ENCODE assay signal across 16 cellular contexts in genomic region chr1:228178737-228179720, GRCh38. TPM values are rescaled to one million over a fixed set of nuclear protein-coding genes. Genes with fewer than 3 reads are reported as not detected.
DNase-seq lines count a peak whose midpoint lies in the region; ATAC-seq and TF ChIP-seq lines count a peak whose summit lies in the region.
"Had no signal": no experiment of that assay in that cellular context is flagged by ENCODE, and none has a peak within 500 bp of the region (broad histone marks: within the 10 kb centered on the region; RNA-seq: fewer than 3 reads in every experiment).

No MANE protein-coding gene starts in this region.

- no peaks in the 10 kb centered on the region; a peak in 1 of 7 replicates for H3K36me3 Mint-ChIP-seq in H9 (ENCODE audit: insufficient read depth in 1 of 3, low read depth in 3 of 3)
- H3K36me3 Mint-ChIP-seq: IgD-negative memory B cell had no signal

- no peak overlapping the region for H3T11ph ChIP-seq in H9 (ENCODE audit: low read length)

- H3K23ac ChIP-seq in H9 (ENCODE audit: insufficient read length, low read depth, low read length): no peak overlapping the region

- ATAC-seq in HG02885 (IDR thresholded peaks at IDR 0.05; ENCODE audit: poor library complexity, unreplicated experiment): no peak
- ATAC-seq: activated naive CD8-positive, alpha-beta T cell treated with anti-CD3 and anti-CD28 coated beads, Interleukin-2, amount 50 U/mL, for 24 hours had no signal

- H3K4me3 Mint-ChIP-seq in H9: no peak overlapping the region
- H3K4me3 Mint-ChIP-seq: activated naive CD8-positive, alpha-beta T cell treated with anti-CD3 and anti-CD28 coated beads, Interleukin-2, amount 50 U/mL, for 24 hours; IgD-negative memory B cell had no signal

- H3K4me1 ChIP-seq in thyroid gland (peaks cover 0 to 4% of the 10 kb centered on the region in 2 donors), H9 (ENCODE audit: insufficient read depth, low read length) (no peaks in the 10 kb centered on the region)

- H2BK120ac ChIP-seq in H9 (ENCODE audit: low read depth, low read length, poor library complexity, severe bottlenecking): no peak overlapping the region

- H3K4me3 ChIP-seq in thyroid gland (replicated peaks in 1 of 3): no peak overlapping the region
- H3K4me3 ChIP-seq: thoracic aorta had no signal

- intact Hi-C loops in thyroid gland (cut with DNase I): no loop called here

- no peaks in the 10 kb centered on the region for H3K79me1 ChIP-seq in H9 (ENCODE audit: insufficient read depth, low read depth, low read length, poor library complexity, severe bottlenecking)

- H3K27me3 ChIP-seq in thyroid gland (no peaks in the 10 kb centered on the region), H9 (ENCODE audit: insufficient read depth, low read length) (no peaks in the 10 kb centered on the region)

- no peaks in the 10 kb centered on the region for H3K9me3 Mint-ChIP-seq in H9
- H3K9me3 Mint-ChIP-seq: activated naive CD8-positive, alpha-beta T cell treated with anti-CD3 and anti-CD28 coated beads, Interleukin-2, amount 50 U/mL, for 24 hours; IgD-negative memory B cell had no signal

- H3K79me2 ChIP-seq in H9 (ENCODE audit: insufficient read depth, low read length): no peaks in the 10 kb centered on the region

- H3K14ac ChIP-seq in H9 (ENCODE audit: insufficient read depth, low read length): no peak overlapping the region

- H3K18ac ChIP-seq in H9 (ENCODE audit: insufficient read length, low read depth, low read length): no peak overlapping the region

- no peaks in the 10 kb centered on the region for H3K23me2 ChIP-seq in H9 (ENCODE audit: insufficient read length, low read depth, low read length, poor library complexity, severe bottlenecking)

- no peak overlapping the region for H2BK20ac ChIP-seq in H9 (ENCODE audit: low read depth, low read length, poor library complexity, severe bottlenecking)

- WGBS in thyroid gland, 2 donors: 62 to 65% methylated on average over 12 of the region's 12 CpGs
- WGBS in H9 (ENCODE audit: extremely low coverage, insufficient read length, low lambda C conversion rate): no CpG with 5 or more reads among the region's 12 CpGs

- no peak overlapping the region for H3K56ac ChIP-seq in H9 (ENCODE audit: insufficient read length, low read depth, low read length)

- no peaks in the 10 kb centered on the region for H3K4me1 Mint-ChIP-seq in H9
- H3K4me1 Mint-ChIP-seq: activated naive CD8-positive, alpha-beta T cell treated with anti-CD3 and anti-CD28 coated beads, Interleukin-2, amount 50 U/mL, for 24 hours had no signal

- no peak overlapping the region for H4K8ac ChIP-seq in H9 (replicated peaks; ENCODE audit: insufficient read length, low read depth, low read length)

- TF ChIP-seq CTCF in thyroid gland (IDR thresholded peaks at IDR 0.05): no peak
- TF ChIP-seq CTCF in H9 (conservative IDR thresholded peaks at IDR 0.05): no peak

- no peak overlapping the region for H3K9ac ChIP-seq in H9 (ENCODE audit: extremely low read depth, insufficient read length, low read length)

- peak overlapping the region; percentile 5 for H3K27ac ChIP-seq in angular gyrus (ENCODE audit: low read depth, low read length)
- peak overlapping the region; percentile 29 to 54 (median 48) for H3K27ac ChIP-seq in thyroid gland
- no peak overlapping the region for H3K27ac ChIP-seq in H9 (ENCODE audit: insufficient read length, low read depth, low read length)
- H3K27ac ChIP-seq: RWPE1, thoracic aorta had no signal

- H2AK5ac ChIP-seq in H9 (ENCODE audit: insufficient read length, low read length): no peak overlapping the region

- H3K9me3 ChIP-seq in thyroid gland (no peaks in the 10 kb centered on the region), H9 (ENCODE audit: control insufficient read depth, low read depth, low read length) (no peaks in the 10 kb centered on the region)
- H3K9me3 ChIP-seq: thoracic aorta had no signal

- no peak overlapping the region for H2AFZ ChIP-seq in H9 (ENCODE audit: low read length)

- no peak overlapping the region for H3K4me2 ChIP-seq in H9 (ENCODE audit: insufficient read depth, insufficient read length, low read length)

- no peak overlapping the region for H3K4ac ChIP-seq in H9 (ENCODE audit: low read depth, low read length)

- H2BK12ac ChIP-seq in H9 (ENCODE audit: insufficient read length, low read depth, low read length): no peak overlapping the region

- H2BK15ac ChIP-seq in H9 (ENCODE audit: low read depth, low read length): no peak overlapping the region

- H2BK5ac ChIP-seq in H9 (ENCODE audit: insufficient read length, low read length): no peak overlapping the region

- TF ChIP-seq POLR2A in thyroid gland (IDR thresholded peaks at IDR 0.05): no peak

- H3K27ac Mint-ChIP-seq in H9: no peak overlapping the region
- H3K27ac Mint-ChIP-seq: activated naive CD8-positive, alpha-beta T cell treated with anti-CD3 and anti-CD28 coated beads, Interleukin-2, amount 50 U/mL, for 24 hours had no signal

- no peak overlapping the region for H4K5ac ChIP-seq in H9 (ENCODE audit: insufficient read length, low read depth, low read length)

- H3K27me3 Mint-ChIP-seq in H9 (ENCODE audit: low read depth): no peaks in the 10 kb centered on the region
- H3K27me3 Mint-ChIP-seq: activated naive CD8-positive, alpha-beta T cell treated with anti-CD3 and anti-CD28 coated beads, Interleukin-2, amount 50 U/mL, for 24 hours; IgD-negative memory B cell had no signal

- peak; percentile 47 for DNase-seq in activated CD8-positive, alpha-beta memory T cell treated with anti-CD3 and anti-CD28 coated beads for 24 hours
- no peak for DNase-seq in activated CD8-positive, alpha-beta memory T cell treated with anti-CD3 and anti-CD28 coated beads, Interleukin-2, amount 50 U/mL, for 4 hours
- DNase-seq in mesenteric fat pad (ENCODE audit: low spot score) (peak; percentile 75), thyroid gland (peak; percentile 75 to 80), COR-L47 (lab: John Stamatoyannopoulos, UW) (no peak), H9 (no peak)
- DNase-seq: activated naive CD8-positive, alpha-beta T cell treated with anti-CD3 and anti-CD28 coated beads, Interleukin-2, amount 50 U/mL, for 24 hours; dermis blood vessel endothelial cell; DMS53; NCI-H1417; NCI-H510A treated with DMSO at 0.1 percent for 48 hours had no signal

- peaks cover 7 to 10% of the 10 kb centered on the region in 2 donors for H3K36me3 ChIP-seq in thyroid gland

- H4K91ac ChIP-seq in H9 (ENCODE audit: insufficient read length, low read depth, low read length): no peak overlapping the region

- no peaks in the 10 kb centered on the region for H4K20me1 ChIP-seq in H9 (ENCODE audit: control insufficient read depth, insufficient read depth, insufficient read length)

RNA-seq across cellular contexts. Expression of gene IBA57, which starts 13.4 kb away (rescaled TPM):
- total RNA-seq in mesenteric fat pad: 7.5 TPM
- total RNA-seq in thyroid gland: 10 to 100 TPM in 2 of 4 donors, 1 to 10 TPM in 2; 4.0 to 15.0 (median 11.7) TPM
- total RNA-seq in H9 (2021): 11.8 and 12.6 TPM in 2 replicates

RNA-seq across cellular contexts. Expression of gene OBSCN, which starts 28.8 kb away (rescaled TPM):
- total RNA-seq in mesenteric fat pad (3.7 TPM), thyroid gland (10 to 100 TPM; 24.0 to 35.1 (median 31.5) TPM), H9 (2021) (30.8 and 33.3 TPM in 2 replicates)

RNA-seq across cellular contexts. Expression of gene GJC2, which starts 29.3 kb away (rescaled TPM):
- total RNA-seq in mesenteric fat pad (2.6 TPM), thyroid gland (10 to 100 TPM in 1 of 4 donors, 1 to 10 TPM in 3; 2.1 to 14.0 (median 3.8) TPM), H9 (2021) (1.4 and 1.6 TPM in 2 replicates)

RNA-seq across cellular contexts. Expression of gene GUK1, which starts 39.0 kb away (rescaled TPM):
- 220 TPM for total RNA-seq in mesenteric fat pad
- 100 to 1,000 TPM; 157 to 385 (median 283) TPM for total RNA-seq in thyroid gland
- total RNA-seq in H9 (2021): 88.2 and 94.3 TPM in 2 replicates

Comparison
In these comparisons a context has a peak if more than half of its experiments do, and no peak if none do; other contexts are left out.
1. DNase-seq: peak in activated CD8-positive, alpha-beta memory T cell treated with anti-CD3 and anti-CD28 coated beads for 24 hours (single experiment), mesenteric fat pad (single experiment) and thyroid gland (2 of 2); none in activated CD8-positive, alpha-beta memory T cell treated with anti-CD3 and anti-CD28 coated beads, Interleukin-2, amount 50 U/mL, for 4 hours (single experiment), COR-L47 (single experiment) and H9 (single experiment).